In the genomic region with DNA sequence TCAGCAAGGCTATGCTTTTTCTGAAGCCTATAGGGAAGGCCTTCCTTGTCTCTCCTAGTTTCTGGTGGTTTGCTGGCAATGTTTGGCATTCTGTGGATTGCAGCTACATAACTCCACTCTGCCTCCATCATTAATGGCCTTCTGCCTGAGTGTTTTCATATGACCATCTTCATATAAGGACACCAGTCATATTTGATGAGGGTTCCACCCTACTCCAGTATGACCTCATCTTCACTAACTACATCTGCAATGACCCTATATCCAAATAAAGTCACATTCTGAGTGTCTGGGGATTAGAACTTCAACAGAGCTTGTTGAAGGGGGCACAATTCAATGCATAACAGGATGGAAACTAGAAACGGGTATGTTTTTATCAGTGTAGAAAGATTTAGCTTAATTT, we compare ENCODE assay signal across 26 cellular contexts. TPM values are rescaled to one million over a fixed set of nuclear protein-coding genes. Genes with fewer than 3 reads are reported as not detected.
DNase-seq lines count a peak whose midpoint lies in the region; ATAC-seq and TF ChIP-seq lines count a peak whose summit lies in the region.
"Had no signal": no experiment of that assay in that cellular context is flagged by ENCODE, and none has a peak within 500 bp of the region (broad histone marks: within the 10 kb centered on the region; RNA-seq: fewer than 3 reads in every experiment).

No MANE protein-coding gene starts in this region.

- no peak for TF ChIP-seq CTCF in gastroesophageal sphincter (IDR thresholded peaks at IDR 0.05)
- no peak for TF ChIP-seq CTCF in psoas muscle (IDR thresholded peaks at IDR 0.05)

- H3K79me2 ChIP-seq in GM23248 (ENCODE audit: insufficient read depth) = peaks cover 90% of the 10 kb centered on the region

- DNase-seq in GM23248 (peak; percentile 57), adipocyte (ENCODE audit: low read depth) (no peak), psoas muscle (no peak), NCI-H748 treated with DMSO at 0.1 percent for 48 hours (lab: John Stamatoyannopoulos, UW) (no peak)
- DNase-seq: activated B cell treated with CpG ODN at 0.5 μM for 24 hours; activated CD4-positive, alpha-beta T cell treated with anti-CD3 and anti-CD28 coated beads, Interleukin-2, amount 50 U/mL, for 48 hours; activated CD8-positive, alpha-beta memory T cell treated with anti-CD3 and anti-CD28 coated beads, Interleukin-2, amount 50 U/mL, for 48 hours; AML-193; CD8-positive, alpha-beta memory T cell; DMS153; effector CD4-positive, alpha-beta T cell; erythroblast; NCI-H1092 treated with DMSO at 0.1 percent for 48 hours; NCI-H187 treated with DMSO at 0.1 percent for 48 hours; NCI-H524 treated with DMSO at 0.1 percent for 48 hours; spleen; stimulated activated CD4-positive, alpha-beta T cell treated with anti-CD3 and anti-CD28 coated beads, Interleukin-2, amount 100 ng/mL, for 48 hours; SW 1271 had no signal

- H3K9ac ChIP-seq in GM23248 = peak overlapping the region; percentile 68
- H3K9ac ChIP-seq in adipocyte (ENCODE audit: low read length) = no peak overlapping the region
- H3K9ac ChIP-seq in subcutaneous abdominal adipose tissue (ENCODE audit: low read length in 5 of 5) = no peak overlapping the region

- TF ChIP-seq POLR2A in gastroesophageal sphincter (IDR thresholded peaks at IDR 0.05) = no peak

- peak overlapping the region; percentile 52 for H3K4me2 ChIP-seq in GM23248 (ENCODE audit: unreplicated experiment)

- peaks cover 96% of the 10 kb centered on the region for H3F3A ChIP-seq in GM23248 (ENCODE audit: insufficient read depth)

- in situ Hi-C loops in GM23248 (cut with MboI) = no loop called here

- TF ChIP-seq EP300 in gastroesophageal sphincter (IDR thresholded peaks at IDR 0.05) = no peak

- H3K9me2 ChIP-seq in GM23248 (ENCODE audit: insufficient read depth) = no peaks in the 10 kb centered on the region

- H3K36me3 ChIP-seq in GM23248 (ENCODE audit: low read depth) = peaks cover 79% of the 10 kb centered on the region
- peaks cover 96% of the 10 kb centered on the region for H3K36me3 ChIP-seq in adipocyte (ENCODE audit: control insufficient read depth, insufficient read depth, low read length, severe bottlenecking)
- H3K36me3 ChIP-seq in gastroesophageal sphincter = peaks cover 0 to 36% of the 10 kb centered on the region in 2 donors
- peaks cover 19 to 62% (median 31%) of the 10 kb centered on the region in 5 donors for H3K36me3 ChIP-seq in subcutaneous abdominal adipose tissue (ENCODE audit: control insufficient read depth in 5 of 5, insufficient read depth in 5 of 5, low read length in 5 of 5)
- peaks cover 0 to 6% of the 10 kb centered on the region in 2 donors for H3K36me3 ChIP-seq in psoas muscle (ENCODE audit: insufficient read depth in 1 of 2, low read depth in 1 of 2)

- H4K20me1 ChIP-seq in GM23248 (ENCODE audit: insufficient read depth) = no peaks in the 10 kb centered on the region

- 4 to 6% methylated on average over 1 of the region's 1 CpG for WGBS in GM23248 (ENCODE audit: low coverage in 1 of 2, low lambda C conversion rate in 2 of 2, missing lambda C conversion rate in 2 of 2), 2 experiments
- WGBS in gastroesophageal sphincter (ENCODE audit: low coverage in 1 of 2), 2 donors = 18 to 63% methylated on average over 1 of the region's 1 CpG
- 54 to 59% (median 54%) methylated on average over 1 of the region's 1 CpG for WGBS in psoas muscle, 3 donors

- no peak overlapping the region for H2AFZ ChIP-seq in GM23248

- H3K27ac ChIP-seq in GM23248 (peak overlapping the region; percentile 97), gastroesophageal sphincter (peak overlapping the region; percentile 22 to 70 (median 50)), subcutaneous abdominal adipose tissue (ENCODE audit: low read depth, low read length) (peak overlapping the region; percentile 84), psoas muscle (no peak overlapping the region)
- H3K27ac ChIP-seq: spleen had no signal

- no peaks in the 10 kb centered on the region for H3K27me3 ChIP-seq in GM23248 (replicated peaks; ENCODE audit: insufficient read depth)
- H3K27me3 ChIP-seq in adipocyte (replicated peaks; ENCODE audit: control insufficient read depth, insufficient read depth, low read length) = no peaks in the 10 kb centered on the region
- no peaks in the 10 kb centered on the region for H3K27me3 ChIP-seq in gastroesophageal sphincter
- H3K27me3 ChIP-seq in subcutaneous abdominal adipose tissue (ENCODE audit: control insufficient read depth in 5 of 5, insufficient read depth in 4 of 5, low read length in 5 of 5) = no peaks in the 10 kb centered on the region
- H3K27me3 ChIP-seq in psoas muscle (ENCODE audit: insufficient read depth in 3 of 3, low read length in 2 of 3) = no peaks in the 10 kb centered on the region
- H3K27me3 ChIP-seq: spleen had no signal

- H3K4me3 ChIP-seq in GM23248 (peak overlapping the region; percentile 31), adipocyte (ENCODE audit: low read length) (peak overlapping the region; percentile 14), gastroesophageal sphincter (no peak overlapping the region), subcutaneous abdominal adipose tissue (ENCODE audit: low read depth in 1 of 5, low read length in 5 of 5) (no peak overlapping the region), psoas muscle (no peak overlapping the region)
- H3K4me3 ChIP-seq: lung, spleen had no signal

- ATAC-seq in gastroesophageal sphincter (no peak), psoas muscle (no peak), GM18519 (IDR thresholded peaks at IDR 0.05; ENCODE audit: low FRiP score, unreplicated experiment) (no peak)
- ATAC-seq: activated naive CD4-positive, alpha-beta T cell treated with anti-CD3 and anti-CD28 coated beads, Interleukin-2, amount 50 U/mL, for 72 hours; activated T-helper 17 cell treated with anti-CD3 and anti-CD28 coated beads, Interleukin-2, amount 50 U/mL, for 72 hours; stimulated activated memory B cell treated with anti-CD40 and anti-IgM and Interleukin-4, amounts not matched to agents 10 μg/mL and 1 μg/mL and 100 μg/mL, for 72 hours had no signal

- H3K9me3 ChIP-seq in GM23248 (ENCODE audit: low read depth) (no peaks in the 10 kb centered on the region), adipocyte (ENCODE audit: control insufficient read depth, low read length) (no peaks in the 10 kb centered on the region), gastroesophageal sphincter (no peaks in the 10 kb centered on the region), subcutaneous abdominal adipose tissue (ENCODE audit: control insufficient read depth in 5 of 5, low read length in 5 of 5) (no peaks in the 10 kb centered on the region), psoas muscle (no peaks in the 10 kb centered on the region)
- H3K9me3 ChIP-seq: spleen had no signal

- intact Hi-C loops in psoas muscle (cut with DNase I) = no loop called here

- H3K4me1 ChIP-seq in GM23248 (ENCODE audit: insufficient read depth) = peaks cover 86% of the 10 kb centered on the region
- peaks cover 90% of the 10 kb centered on the region for H3K4me1 ChIP-seq in adipocyte (ENCODE audit: control insufficient read depth, insufficient read depth, low read length)
- H3K4me1 ChIP-seq in gastroesophageal sphincter = peaks cover 5 to 97% (median 19%) of the 10 kb centered on the region in 3 donors
- H3K4me1 ChIP-seq in subcutaneous abdominal adipose tissue (ENCODE audit: control insufficient read depth in 5 of 5, insufficient read depth in 5 of 5, low read length in 5 of 5) = peaks cover 1 to 85% (median 70%) of the 10 kb centered on the region in 5 donors
- H3K4me1 ChIP-seq in psoas muscle = no peaks in the 10 kb centered on the region

RNA-seq across cellular contexts. Expression of gene CAV1, which starts 22.1 kb away (rescaled TPM):
- 1,062 and 1,092 TPM in 2 replicates for total RNA-seq in GM23248 (2014; rRNA removed; shearing (Covaris generic))
- polyA plus RNA-seq in GM23248 (2016; fragmentation: Nextera tagmentation; extraction: Ambion mirVana) (1,736 and 1,789 TPM in 2 replicates), psoas muscle (10 to 100 TPM; 57.6 to 70.1 (median 69.0) TPM)
- total RNA-seq in gastroesophageal sphincter (100 to 1,000 TPM; 546 to 772 (median 602) TPM), psoas muscle (100 to 1,000 TPM in 1 of 4 donors, 10 to 100 TPM in 3; 59.0 to 120 (median 66.7) TPM)
- total RNA-seq: activated naive CD4-positive, alpha-beta T cell treated with anti-CD3 and anti-CD28 coated beads, Interleukin-2, amount 50 U/mL, for 72 hours had no signal
- polyA plus RNA-seq: CD8-positive, alpha-beta memory T cell had no signal

RNA-seq across cellular contexts. Expression of gene CAV2, which starts 47.4 kb away (rescaled TPM):
- 251 and 283 TPM in 2 replicates for total RNA-seq in GM23248 (2014; rRNA removed; shearing (Covaris generic))
- polyA plus RNA-seq in GM23248 (2016; fragmentation: Nextera tagmentation; extraction: Ambion mirVana) (344 and 358 TPM in 2 replicates), psoas muscle (10 to 100 TPM; 10.9 to 15.7 (median 11.7) TPM)
- total RNA-seq in gastroesophageal sphincter (100 to 1,000 TPM; 142 to 188 (median 170) TPM), psoas muscle (10 to 100 TPM; 12.8 to 20.1 (median 19.2) TPM)
- total RNA-seq: activated B cell treated with CpG ODN at 0.5 μM for 24 hours; CD8-positive, alpha-beta memory T cell had no signal
- polyA plus RNA-seq: CD8-positive, alpha-beta memory T cell; IgD-negative memory B cell had no signal

Comparison
In these comparisons a context has a peak if more than half of its experiments do, and no peak if none do; other contexts are left out.
1. H3K4me3 ChIP-seq: peak in GM23248 (single experiment) and adipocyte (single experiment); none in gastroesophageal sphincter (0 of 2), subcutaneous abdominal adipose tissue (0 of 5) and psoas muscle (single experiment).
2. RNA of gene CAV2, which starts 47.4 kb away (total RNA-seq): 251 to 283 TPM in GM23248 and 142 to 188 TPM in gastroesophageal sphincter; 12.8 to 20.1 TPM in psoas muscle; every median in the first group is over 4 times any median in the second.